13 cellular contexts compared by ENCODE assay signal in genomic region chr1:26574690-26575349, GRCh38. TPM values are rescaled to one million over a fixed set of nuclear protein-coding genes. Genes with fewer than 3 reads are reported as not detected.
DNase-seq lines count a peak whose midpoint lies in the region; ATAC-seq, FAIRE-seq and TF ChIP-seq lines count a peak whose summit lies in the region.
"Had no signal": no experiment of that assay in that cellular context is flagged by ENCODE, and none has a peak within 500 bp of the region (broad histone marks: within the 10 kb centered on the region; RNA-seq: fewer than 3 reads in every experiment).

No MANE protein-coding gene starts in this region.

- WGBS in pancreas, 2 donors = 56 to 60% methylated on average over 7 of the region's 7 CpGs

- peak; percentile 90 for DNase-seq in Daoy (ENCODE audit: low read depth)
- peak; percentile 93 for DNase-seq in RPMI7951 (ENCODE audit: low read depth)
- peak; percentile 13 for DNase-seq in fibroblast of the conjunctiva (ENCODE audit: low read depth)
- DNase-seq in pancreas = peak in 3 of 6 donors; percentile 25 to 39 (median 27)
- no peak for DNase-seq in NCI-H2029 (lab: John Stamatoyannopoulos, UW)
- no peak for DNase-seq in posterior vena cava (ENCODE audit: low spot score)
- DNase-seq in OCI-M2 (lab: John Stamatoyannopoulos, UW; ENCODE audit: unreplicated experiment) = no peak
- DNase-seq: activated CD8-positive, alpha-beta memory T cell treated with anti-CD3 and anti-CD28 coated beads, Interleukin-2, amount 50 U/mL, for 48 hours; dermis blood vessel endothelial cell; GOT3; SW 1271; uterus had no signal

- H3K4me3 ChIP-seq in pancreas = no peak overlapping the region
- H3K4me3 ChIP-seq: uterus had no signal

- no peaks in the 10 kb centered on the region for H3K4me1 ChIP-seq in pancreas
- H3K4me1 ChIP-seq: uterus had no signal

- H3K27ac ChIP-seq in pancreas = no peak overlapping the region
- H3K27ac ChIP-seq: uterus had no signal

- FAIRE-seq in pancreas (lab: Jason Lieb, UNC) = no peak

- no peaks in the 10 kb centered on the region for H3K9me3 ChIP-seq in pancreas
- H3K9me3 ChIP-seq: uterus had no signal

- ATAC-seq in pancreas (peak; percentile 40 to 63 (median 41)), GM18520 (IDR thresholded peaks at IDR 0.05; ENCODE audit: unreplicated experiment) (no peak)

- no peaks in the 10 kb centered on the region for H3K27me3 ChIP-seq in pancreas
- H3K27me3 ChIP-seq: uterus had no signal

- H3K36me3 ChIP-seq in pancreas = peaks cover 0 to 27% (median 9%) of the 10 kb centered on the region in 3 donors
- H3K36me3 ChIP-seq: uterus had no signal

- intact Hi-C loops in pancreas (cut with DNase I) (no loop called here), posterior vena cava (cut with DNase I) (no loop called here)

- TF ChIP-seq CTCF in pancreas (IDR thresholded peaks at IDR 0.05) = no peak

RNA-seq across cellular contexts. Expression of gene RPS6KA1, which starts 45.3 kb away (rescaled TPM):
- total RNA-seq in Daoy (2014; rRNA removed; shearing (Covaris generic)) = 30.4 and 35.7 TPM in 2 replicates
- 33.6 and 51.8 TPM in 2 replicates for total RNA-seq in RPMI7951 (2014; rRNA removed; shearing (Covaris generic))
- total RNA-seq in pancreas (10 to 100 TPM; 16.9 to 32.2 (median 20.0) TPM), posterior vena cava (10 to 100 TPM; 10.2 to 13.9 TPM)
- polyA plus RNA-seq in pancreas = 10 to 100 TPM; 13.6 to 13.7 TPM

Comparison
In these comparisons a context has a peak if more than half of its experiments do, and no peak if none do; other contexts are left out.
1. DNase-seq: peak in Daoy (single experiment), RPMI7951 (single experiment) and fibroblast of the conjunctiva (single experiment); none in NCI-H2029 (single experiment), posterior vena cava (single experiment) and OCI-M2 (single experiment).